Comparison of ENCODE assay signal across 13 cellular contexts in genomic region chrX:120158313-120158712, GRCh38. TPM values are rescaled to one million over a fixed set of nuclear protein-coding genes. Genes with fewer than 3 reads are reported as not detected.
"Had no signal": no experiment of that assay in that cellular context is flagged by ENCODE, and none has a peak within 500 bp of the region (broad histone marks: within the 10 kb centered on the region; RNA-seq: fewer than 3 reads in every experiment).

A gene with protein sequence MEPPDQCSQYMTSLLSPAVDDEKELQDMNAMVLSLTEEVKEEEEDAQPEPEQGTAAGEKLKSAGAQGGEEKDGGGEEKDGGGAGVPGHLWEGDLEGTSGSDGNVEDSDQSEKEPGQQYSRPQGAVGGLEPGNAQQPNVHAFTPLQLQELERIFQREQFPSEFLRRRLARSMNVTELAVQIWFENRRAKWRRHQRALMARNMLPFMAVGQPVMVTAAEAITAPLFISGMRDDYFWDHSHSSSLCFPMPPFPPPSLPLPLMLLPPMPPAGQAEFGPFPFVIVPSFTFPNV (plus strand): TSS chrX:120158613. CDS start chrX:120158751, 138 bp downstream.

RNA-seq across cellular contexts. Expression of the gene that starts here (rescaled TPM):
- total RNA-seq: stomach, subcutaneous adipose tissue, suprapubic skin, temporal lobe, thoracic aorta, thyroid gland, tibial nerve, transverse colon, upper lobe of right lung, ureter, urinary bladder, uterus, vagina had no signal
- polyA plus RNA-seq: stomach, urinary bladder had no signal
